13 cellular contexts compared by ENCODE assay signal in genomic region chr1:63621698-63622097, GRCh38. TPM values are rescaled to one million over a fixed set of nuclear protein-coding genes. Genes with fewer than 3 reads are reported as not detected.
DNase-seq lines count a peak whose midpoint lies in the region; ATAC-seq and TF ChIP-seq lines count a peak whose summit lies in the region.
"Had no signal": no experiment of that assay in that cellular context is flagged by ENCODE, and none has a peak within 500 bp of the region (broad histone marks: within the 10 kb centered on the region; RNA-seq: fewer than 3 reads in every experiment).

No MANE protein-coding gene starts in this region.

- H3K27me3 ChIP-seq in right atrium auricular region (no peaks in the 10 kb centered on the region), fibroblast of lung (ENCODE audit: control insufficient read depth, insufficient read depth, low read length) (no peaks in the 10 kb centered on the region), muscle layer of colon (ENCODE audit: control insufficient read depth in 1 of 2, insufficient read depth in 2 of 2, low read length in 2 of 2) (no peaks in the 10 kb centered on the region), aorta (ENCODE audit: control insufficient read depth in 1 of 2, insufficient read depth in 2 of 2, low read length in 1 of 2) (no peaks in the 10 kb centered on the region), SJCRH30 (no peaks in the 10 kb centered on the region)
- H3K27me3 ChIP-seq: testis had no signal

- H2AFZ ChIP-seq in fibroblast of lung (ENCODE audit: low read length), result no peak overlapping the region

- intact Hi-C loops in Right ventricle myocardium inferior (cut with DNase I) (no loop called here), aorta (cut with DNase I) (no loop called here)

- H3K79me2 ChIP-seq in fibroblast of lung (ENCODE audit: control insufficient read depth, insufficient read depth, low read length), result no peaks in the 10 kb centered on the region

- no peaks in the 10 kb centered on the region for H4K20me1 ChIP-seq in fibroblast of lung (ENCODE audit: control insufficient read depth, extremely low read depth, insufficient read depth, low read length)

- H3K4me1 ChIP-seq in right atrium auricular region (peaks cover 0 to 37% of the 10 kb centered on the region in 2 donors), fibroblast of lung (ENCODE audit: control insufficient read depth, extremely low read depth, insufficient read depth, low read length) (no peaks in the 10 kb centered on the region), muscle layer of colon (ENCODE audit: insufficient read depth, low read length) (peaks cover 22% of the 10 kb centered on the region), aorta (ENCODE audit: control insufficient read depth in 1 of 2, insufficient read depth in 2 of 2, low read length in 2 of 2) (peaks cover 8 to 11% of the 10 kb centered on the region in 2 donors), SJCRH30 (peaks cover 3% of the 10 kb centered on the region; the same call in 1 of the 2 replicates)
- H3K4me1 ChIP-seq: testis had no signal

- peak overlapping the region in 1 of 2 donors; percentile 67 for H3K27ac ChIP-seq in right atrium auricular region
- H3K27ac ChIP-seq in fibroblast of lung (ENCODE audit: insufficient read depth, low read length), result no peak overlapping the region
- peak overlapping the region; percentile 4 for H3K27ac ChIP-seq in muscle layer of colon (ENCODE audit: low read depth, low read length)
- H3K27ac ChIP-seq in aorta (ENCODE audit: low read depth in 1 of 2, low read length in 2 of 2), result peak overlapping the region in 1 of 2 donors; percentile 54
- no peak overlapping the region for H3K27ac ChIP-seq in SJCRH30
- H3K27ac ChIP-seq: testis had no signal

- H3K4me2 ChIP-seq in fibroblast of lung (ENCODE audit: extremely low read depth, insufficient read depth, low read length), result no peak overlapping the region

- H3K9me3 ChIP-seq in right atrium auricular region, result no peaks in the 10 kb centered on the region
- H3K9me3 ChIP-seq in fibroblast of lung (ENCODE audit: control insufficient read depth, insufficient read depth, low read depth, low read length), result no peaks in the 10 kb centered on the region
- no peaks in the 10 kb centered on the region for H3K9me3 ChIP-seq in muscle layer of colon (ENCODE audit: low read length)
- H3K9me3 ChIP-seq in aorta (ENCODE audit: control insufficient read depth, low read length), result no peaks in the 10 kb centered on the region
- no peaks in the 10 kb centered on the region for H3K9me3 ChIP-seq in SJCRH30 (replicated peaks)
- H3K9me3 ChIP-seq: Caco-2, testis had no signal

- 5 to 6% methylated on average over 6 of the region's 6 CpGs for WGBS in aorta, 2 donors

- TF ChIP-seq CTCF in right atrium auricular region (IDR thresholded peaks at IDR 0.05) (no peak), fibroblast of lung (conservative IDR thresholded peaks at IDR 0.05 in 1 of 2, IDR thresholded peaks at IDR 0.05 in 1 of 2; ENCODE audit: low read depth in 1 of 2, low read length in 2 of 2) (no peak)

- DNase-seq in Right ventricle myocardium inferior (ENCODE audit: missing footprints) (no peak), right atrium auricular region (ENCODE audit: low spot score) (no peak), fibroblast of lung (ENCODE audit: low read depth in 2 of 2) (peak; percentile 34 to 93), aorta (peak in 1 of 2 donors; percentile 73), SJCRH30 (no peak)
- DNase-seq: Caco-2; HCEC 1CT; left colon; stimulated activated CD4-positive, alpha-beta T cell treated with anti-CD3 and anti-CD28 coated beads, Interleukin-12 subunit alpha, Interleukin-12 subunit beta, amount 100 ng/mL, for 4 hours; testis had no signal

- ATAC-seq in Right ventricle myocardium inferior (peak; percentile 65), aorta (ENCODE audit: low FRiP score) (peak; percentile 60), HG03460 (IDR thresholded peaks at IDR 0.05; ENCODE audit: unreplicated experiment) (no peak), HG02623 (IDR thresholded peaks at IDR 0.05; ENCODE audit: unreplicated experiment) (no peak)
- ATAC-seq: left colon had no signal

- no peak overlapping the region for H3K4me3 ChIP-seq in right atrium auricular region
- H3K4me3 ChIP-seq in fibroblast of lung (replicated peaks in 1 of 4; ENCODE audit: control extremely low read depth in 1 of 4, insufficient read depth in 1 of 4, low read depth in 3 of 4, low read length in 4 of 4), result no peak overlapping the region
- H3K4me3 ChIP-seq in muscle layer of colon (ENCODE audit: low read depth in 1 of 2, low read length in 2 of 2), result no peak overlapping the region
- no peak overlapping the region for H3K4me3 ChIP-seq in aorta (ENCODE audit: low read length in 2 of 2)
- no peak overlapping the region for H3K4me3 ChIP-seq in SJCRH30
- H3K4me3 ChIP-seq: testis had no signal

- H3K9ac ChIP-seq in fibroblast of lung (ENCODE audit: insufficient read depth, low read length) (no peak overlapping the region), muscle layer of colon (ENCODE audit: low read length) (no peak overlapping the region)

- H3K36me3 ChIP-seq in right atrium auricular region, result no peaks in the 10 kb centered on the region
- no peaks in the 10 kb centered on the region for H3K36me3 ChIP-seq in fibroblast of lung (ENCODE audit: control insufficient read depth, insufficient read depth, low read length)
- no peaks in the 10 kb centered on the region for H3K36me3 ChIP-seq in muscle layer of colon (ENCODE audit: insufficient read depth, low read length)
- no peaks in the 10 kb centered on the region for H3K36me3 ChIP-seq in aorta (ENCODE audit: control insufficient read depth in 1 of 2, insufficient read depth in 2 of 2, low read length in 1 of 2)
- no peaks in the 10 kb centered on the region for H3K36me3 ChIP-seq in SJCRH30

RNA-seq across cellular contexts. Expression of gene PGM1, which starts 28.5 kb away (rescaled TPM):
- 281 TPM for total RNA-seq in Right ventricle myocardium inferior
- 100 to 1,000 TPM; 171 to 258 TPM for total RNA-seq in right atrium auricular region
- 51.4 and 66.5 TPM in 2 replicates for total RNA-seq in fibroblast of lung
- polyA plus RNA-seq in fibroblast of lung, result 23.8 and 43.7 TPM in 2 replicates
- polyA plus RNA-seq in fibroblast of lung (2012), result 37.4 and 63.5 TPM in 2 replicates
- polyA minus RNA-seq in fibroblast of lung (ENCODE audit: low replicate concordance), result 26.7 and 61.1 TPM in 2 replicates
- 10 to 100 TPM; 60.1 to 63.5 TPM for total RNA-seq in aorta
- polyA plus RNA-seq in aorta, result 10 to 100 TPM; 20.2 to 57.0 TPM
- 91.1 and 97.1 TPM in 2 replicates for total RNA-seq in SJCRH30 (2014; rRNA removed; shearing (Covaris generic))

Comparison
In these comparisons a context has a peak if more than half of its experiments do, and no peak if none do; other contexts are left out.
1. ATAC-seq: peak in Right ventricle myocardium inferior (single experiment) and aorta (single experiment); none in HG03460 (single experiment) and HG02623 (single experiment).
2. DNase-seq: peak in fibroblast of lung (2 of 2); none in Right ventricle myocardium inferior (single experiment), right atrium auricular region (single experiment) and SJCRH30 (0 of 2).